ENCODE assay signal across 21 cellular contexts in the genomic region with DNA sequence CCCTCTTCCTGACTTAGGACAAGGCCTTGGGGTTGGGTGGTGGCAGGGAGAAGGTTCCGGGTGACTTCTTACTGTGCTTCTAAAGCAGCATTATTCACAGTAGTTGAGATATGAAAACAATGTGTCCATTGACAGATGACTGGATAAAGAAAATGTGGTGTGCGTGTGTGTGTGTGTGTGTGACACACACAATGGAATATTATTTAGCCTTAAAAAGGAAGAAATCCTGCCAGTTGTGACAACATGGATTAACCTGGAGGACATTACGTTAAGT.
DNase-seq lines count a peak whose midpoint lies in the region; ATAC-seq and TF ChIP-seq lines count a peak whose summit lies in the region.
"Had no signal": no experiment of that assay in that cellular context is flagged by ENCODE, and none has a peak within 500 bp of the region (broad histone marks: within the 10 kb centered on the region; RNA-seq: fewer than 3 reads in every experiment).

No MANE protein-coding gene starts in this region.

- intact Hi-C loops in left cardiac atrium (cut with DNase I), result loop anchor here in 1 of 2 donors (10.0 kb wide), 1 partner anchor 248 kb away; no protein-coding TSS in a partner anchor
- intact Hi-C loops in CD4-positive, alpha-beta T cell (cut with DNase I, micrococcal nuclease), result no loop called here

- no peak overlapping the region for H3K27ac ChIP-seq in CD4-positive, alpha-beta T cell (ENCODE audit: low read depth, low read length)
- H3K27ac ChIP-seq: BLaER1 had no signal

- H3K27ac Mint-ChIP-seq in activated naive CD8-positive, alpha-beta T cell, result peak overlapping the region; percentile 58
- no peak overlapping the region for H3K27ac Mint-ChIP-seq in activated naive CD8-positive, alpha-beta T cell treated with anti-CD3 and anti-CD28 coated beads, Interleukin-2, amount 50 U/mL, for 24 hours
- peak overlapping the region; percentile 15 for H3K27ac Mint-ChIP-seq in stimulated activated naive B cell treated with anti-CD40 and anti-IgM and Interleukin-4, amounts not matched to agents 10 μg/mL and 1 μg/mL and 100 μg/mL, for 72 hours
- no peak overlapping the region for H3K27ac Mint-ChIP-seq in CD4-positive, alpha-beta T cell
- H3K27ac Mint-ChIP-seq: CD8-positive, alpha-beta T cell; HFFc6 had no signal

- no peak for DNase-seq in activated naive CD8-positive, alpha-beta T cell treated with anti-CD3 and anti-CD28 coated beads, Interleukin-2, amount 50 U/mL, for 24 hours
- peak; percentile 40 for DNase-seq in SK-MEL-5 (ENCODE audit: low read depth, low spot score)
- DNase-seq in stimulated activated naive B cell treated with anti-CD40 and anti-IgM and Interleukin-4, amounts not matched to agents 10 μg/mL and 1 μg/mL and 100 μg/mL, for 72 hours, result no peak
- DNase-seq in left cardiac atrium, result no peak
- no peak for DNase-seq in CD4-positive, alpha-beta T cell
- no peak for DNase-seq in NCI-H1694 treated with DMSO at 0.1 percent for 48 hours (lab: John Stamatoyannopoulos, UW)
- DNase-seq: 8988T; Calu3; CD8-positive, alpha-beta T cell; DMS53; DND-41; EL; GOT3; H7; HFFc6 had no signal

- no peak for TF ChIP-seq CTCF in CD4-positive, alpha-beta T cell (IDR thresholded peaks at IDR 0.05)

- H3K9me3 ChIP-seq in CD4-positive, alpha-beta T cell (ENCODE audit: control insufficient read depth, low read length), result no peaks in the 10 kb centered on the region
- H3K9me3 ChIP-seq: BLaER1 had no signal

- peaks cover 71% of the 10 kb centered on the region for H3K4me1 Mint-ChIP-seq in activated naive CD8-positive, alpha-beta T cell (ENCODE audit: low read depth)
- peaks cover 80% of the 10 kb centered on the region for H3K4me1 Mint-ChIP-seq in activated naive CD8-positive, alpha-beta T cell treated with anti-CD3 and anti-CD28 coated beads, Interleukin-2, amount 50 U/mL, for 24 hours
- peaks cover 13 to 27% of the 10 kb centered on the region in 2 donors for H3K4me1 Mint-ChIP-seq in stimulated activated naive B cell treated with anti-CD40 and anti-IgM and Interleukin-4, amounts not matched to agents 10 μg/mL and 1 μg/mL and 100 μg/mL, for 72 hours
- H3K4me1 Mint-ChIP-seq in CD4-positive, alpha-beta T cell (ENCODE audit: low read depth), result peaks cover 74% of the 10 kb centered on the region

- no peaks in the 10 kb centered on the region for H3K27me3 Mint-ChIP-seq in activated naive CD8-positive, alpha-beta T cell
- H3K27me3 Mint-ChIP-seq in activated naive CD8-positive, alpha-beta T cell treated with anti-CD3 and anti-CD28 coated beads, Interleukin-2, amount 50 U/mL, for 24 hours, result no peaks in the 10 kb centered on the region
- no peaks in the 10 kb centered on the region for H3K27me3 Mint-ChIP-seq in stimulated activated naive B cell treated with anti-CD40 and anti-IgM and Interleukin-4, amounts not matched to agents 10 μg/mL and 1 μg/mL and 100 μg/mL, for 72 hours
- no peaks in the 10 kb centered on the region for H3K27me3 Mint-ChIP-seq in CD4-positive, alpha-beta T cell

- in situ Hi-C loops in SK-MEL-5 (cut with HindIII; ENCODE audit: low pct_unique_long_range_greater_than_20kb, low sequenced_read_pairs), result no loop called here

- ATAC-seq in activated naive CD8-positive, alpha-beta T cell treated with anti-CD3 and anti-CD28 coated beads, Interleukin-2, amount 50 U/mL, for 24 hours, result no peak
- ATAC-seq in esophagus mucosa, result peak; percentile 61
- no peak for ATAC-seq in stimulated activated naive B cell treated with anti-CD40 and anti-IgM and Interleukin-4, amounts not matched to agents 10 μg/mL and 1 μg/mL and 100 μg/mL, for 72 hours (replicated peaks)
- no peak for ATAC-seq in left cardiac atrium
- ATAC-seq in CD4-positive, alpha-beta T cell (ENCODE audit: poor library complexity), result no peak
- ATAC-seq: CD8-positive, alpha-beta T cell; GM12878; HCT116 had no signal

- no peak overlapping the region for H3K4me3 Mint-ChIP-seq in activated naive CD8-positive, alpha-beta T cell
- no peak overlapping the region for H3K4me3 Mint-ChIP-seq in activated naive CD8-positive, alpha-beta T cell treated with anti-CD3 and anti-CD28 coated beads, Interleukin-2, amount 50 U/mL, for 24 hours
- no peak overlapping the region for H3K4me3 Mint-ChIP-seq in stimulated activated naive B cell treated with anti-CD40 and anti-IgM and Interleukin-4, amounts not matched to agents 10 μg/mL and 1 μg/mL and 100 μg/mL, for 72 hours
- no peak overlapping the region for H3K4me3 Mint-ChIP-seq in CD4-positive, alpha-beta T cell
- H3K4me3 Mint-ChIP-seq: CD14-positive monocyte; CD8-positive, alpha-beta T cell; HFFc6 had no signal

- H3K36me3 Mint-ChIP-seq in activated naive CD8-positive, alpha-beta T cell, result no peaks in the 10 kb centered on the region
- no peaks in the 10 kb centered on the region for H3K36me3 Mint-ChIP-seq in activated naive CD8-positive, alpha-beta T cell treated with anti-CD3 and anti-CD28 coated beads, Interleukin-2, amount 50 U/mL, for 24 hours (ENCODE audit: low read depth)
- H3K36me3 Mint-ChIP-seq in stimulated activated naive B cell treated with anti-CD40 and anti-IgM and Interleukin-4, amounts not matched to agents 10 μg/mL and 1 μg/mL and 100 μg/mL, for 72 hours, result no peaks in the 10 kb centered on the region
- H3K36me3 Mint-ChIP-seq in CD4-positive, alpha-beta T cell (ENCODE audit: low read depth), result no peaks in the 10 kb centered on the region
- H3K36me3 Mint-ChIP-seq: CD14-positive monocyte; CD8-positive, alpha-beta T cell had no signal

- H3K27me3 ChIP-seq in CD4-positive, alpha-beta T cell (ENCODE audit: control insufficient read depth, insufficient read depth, low read length), result no peaks in the 10 kb centered on the region
- H3K27me3 ChIP-seq: BLaER1 had no signal

- CTCF ChIA-PET in CD4-positive, alpha-beta T cell (lab: Charles Lee), result interaction anchor here (0.7 to 11.2 kb wide), 3 partner anchors 40 to 136 kb away, joined by 3 to 247 read pairs (median 53); partner anchors contain the start of gene RASGRP1

- H3K9me3 Mint-ChIP-seq in activated naive CD8-positive, alpha-beta T cell (ENCODE audit: low read depth), result no peaks in the 10 kb centered on the region
- H3K9me3 Mint-ChIP-seq in activated naive CD8-positive, alpha-beta T cell treated with anti-CD3 and anti-CD28 coated beads, Interleukin-2, amount 50 U/mL, for 24 hours, result no peaks in the 10 kb centered on the region
- no peaks in the 10 kb centered on the region for H3K9me3 Mint-ChIP-seq in stimulated activated naive B cell treated with anti-CD40 and anti-IgM and Interleukin-4, amounts not matched to agents 10 μg/mL and 1 μg/mL and 100 μg/mL, for 72 hours
- H3K9me3 Mint-ChIP-seq in CD4-positive, alpha-beta T cell, result no peaks in the 10 kb centered on the region
- H3K9me3 Mint-ChIP-seq: CD8-positive, alpha-beta T cell; HFFc6 had no signal

- POLR2A ChIA-PET in CD4-positive, alpha-beta T cell (lab: Charles Lee), result interaction anchor here (0.6 to 11.2 kb wide), 3 partner anchors 40 to 141 kb away, joined by 3 to 379 read pairs (median 178); partner anchors contain the start of gene RASGRP1

Comparison
In these comparisons a context has a peak if more than half of its experiments do, and no peak if none do; other contexts are left out.
1. H3K27ac Mint-ChIP-seq: peak in activated naive CD8-positive, alpha-beta T cell (single experiment) and stimulated activated naive B cell treated with anti-CD40 and anti-IgM and Interleukin-4, amounts not matched to agents 10 μg/mL and 1 μg/mL and 100 μg/mL, for 72 hours (single experiment); none in activated naive CD8-positive, alpha-beta T cell treated with anti-CD3 and anti-CD28 coated beads, Interleukin-2, amount 50 U/mL, for 24 hours (single experiment) and CD4-positive, alpha-beta T cell (single experiment).